In the genomic region with DNA sequence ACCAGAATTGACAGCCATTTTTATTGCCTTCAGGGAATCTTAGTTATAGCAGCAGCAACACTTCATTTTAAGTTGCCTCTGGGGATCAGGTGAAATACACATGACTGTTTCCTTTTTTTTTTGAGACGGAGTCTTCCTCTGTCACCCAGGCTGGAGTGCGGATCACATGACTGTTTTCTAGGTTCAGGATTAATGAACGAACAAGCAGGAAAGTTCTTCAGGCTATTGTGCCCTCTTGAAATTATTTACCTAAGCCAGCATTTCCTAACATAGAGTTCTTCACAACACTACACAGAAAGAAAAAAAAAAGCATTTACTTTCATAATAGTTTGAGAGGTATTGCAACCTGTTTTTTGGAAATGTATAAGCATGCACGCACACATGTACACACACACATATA, we compare ENCODE assay signal across 23 cellular contexts.
"Had no signal": no experiment of that assay in that cellular context is flagged by ENCODE, and none has a peak within 500 bp of the region (broad histone marks: within the 10 kb centered on the region; RNA-seq: fewer than 3 reads in every experiment).

No MANE protein-coding gene starts in this region.

- H3K27ac ChIP-seq: HL-60, PC-9, Peyer's patch, SJCRH30 had no signal

- H3K4me2 ChIP-seq: PC-9 had no signal

- ATAC-seq: Right ventricle myocardium inferior, SK-N-SH treated with all-trans-retinoic acid at 6 μM for 48 hours had no signal

- DNase-seq: KBM-7, MV-4-11, NCI-H1048, NCI-H1105 treated with DMSO at 0.1 percent for 48 hours, NCI-H1417 treated with DMSO at 0.1 percent for 48 hours, NCI-H187, NCI-H2029, NCI-H2081 treated with DMSO at 0.1 percent for 48 hours, NCI-H2171, NCI-H345, NCI-H446 treated with DMSO at 0.1 percent for 48 hours, NCI-H524 treated with DMSO at 0.1 percent for 48 hours, NCI-H69, NCI-H774, OCI-M1, PC-9, Peyer's patch, SHP77 treated with DMSO at 0.1 percent for 48 hours, SJCRH30, T-helper 1 cell had no signal

- H3K9me3 ChIP-seq: Peyer's patch, SJCRH30 had no signal

- H3K36me3 ChIP-seq: Peyer's patch, SJCRH30 had no signal

- H3K4me1 ChIP-seq: Peyer's patch, SJCRH30 had no signal

- H3K27me3 ChIP-seq: Peyer's patch, SJCRH30 had no signal

- H3K4me3 ChIP-seq: PC-9, Peyer's patch, SJCRH30 had no signal

- H2AFZ ChIP-seq: PC-9 had no signal
